25 cellular contexts compared by ENCODE assay signal in genomic region chr1:112143871-112144441, GRCh38.
DNase-seq lines count a peak whose midpoint lies in the region; ATAC-seq and TF ChIP-seq lines count a peak whose summit lies in the region.
"Had no signal": no experiment of that assay in that cellular context is flagged by ENCODE, and none has a peak within 500 bp of the region (broad histone marks: within the 10 kb centered on the region; RNA-seq: fewer than 3 reads in every experiment).

No MANE protein-coding gene starts in this region.

- H3K27me3 ChIP-seq in BLaER1 treated with 17β-estradiol and CSF1 and Interleukin-3, amounts not matched to agents 10 nM and 100 nM = no peaks in the 10 kb centered on the region
- peaks cover 9% of the 10 kb centered on the region for H3K27me3 ChIP-seq in WERI-Rb-1 (ENCODE audit: insufficient read depth, low read depth, severe bottlenecking)
- H3K27me3 ChIP-seq: ascending aorta, SJSA1, tibial nerve had no signal

- no peak overlapping the region for H3K9ac ChIP-seq in BLaER1 treated with 17β-estradiol and CSF1 and Interleukin-3, amounts not matched to agents 10 nM and 100 nM

- H3K4me1 Mint-ChIP-seq in stimulated activated naive CD8-positive, alpha-beta T cell treated with anti-CD3 and anti-CD28 coated beads, Interleukin-15, amount 100 ng/mL, for 72 hours = no peaks in the 10 kb centered on the region
- H3K4me1 Mint-ChIP-seq: activated B cell treated with CpG ODN at 0.5 μM for 24 hours; activated naive CD8-positive, alpha-beta T cell treated with anti-CD3 and anti-CD28 coated beads, Interleukin-2, amount 10 ng/mL, durations not matched to agents 7 days and 5 days; mesothelial cell of epicardium; naive thymus-derived CD8-positive, alpha-beta T cell had no signal

- peak overlapping the region in 8 of 11 experiments; percentile 48 to 89 (median 70); a peak in 13 of 22 replicates for H3K4me2 ChIP-seq in BLaER1 treated with 17β-estradiol and CSF1 and Interleukin-3, amounts not matched to agents 10 nM and 100 nM

- no peak overlapping the region for H3K27ac ChIP-seq in BLaER1 treated with 17β-estradiol and CSF1 and Interleukin-3, amounts not matched to agents 10 nM and 100 nM
- H3K27ac ChIP-seq in WERI-Rb-1 = no peak overlapping the region
- H3K27ac ChIP-seq: ascending aorta, prostate gland, SJSA1, tibial nerve had no signal

- H3K4me3 ChIP-seq in BLaER1 treated with 17β-estradiol and CSF1 and Interleukin-3, amounts not matched to agents 10 nM and 100 nM = no peak overlapping the region
- no peak overlapping the region for H3K4me3 ChIP-seq in WERI-Rb-1 (ENCODE audit: low read depth, low read length)
- H3K4me3 ChIP-seq: ascending aorta, prostate gland, SJSA1, tibial nerve had no signal

- H3K27me3 Mint-ChIP-seq in stimulated activated naive CD8-positive, alpha-beta T cell treated with anti-CD3 and anti-CD28 coated beads, Interleukin-15, amount 100 ng/mL, for 72 hours = peaks cover 33% of the 10 kb centered on the region

- H3K36me3 ChIP-seq in BLaER1 treated with 17β-estradiol and CSF1 and Interleukin-3, amounts not matched to agents 10 nM and 100 nM = no peaks in the 10 kb centered on the region
- no peaks in the 10 kb centered on the region for H3K36me3 ChIP-seq in WERI-Rb-1
- H3K36me3 ChIP-seq: ascending aorta, prostate gland, SJSA1, tibial nerve had no signal

- H3K9me3 ChIP-seq in BLaER1 treated with 17β-estradiol and CSF1 and Interleukin-3, amounts not matched to agents 10 nM and 100 nM (replicated peaks in 1 of 11) = peaks cover 2 to 14% (median 4%) of the 10 kb centered on the region in 11 experiments; a peak in 16 of 22 replicates
- no peaks in the 10 kb centered on the region for H3K9me3 ChIP-seq in WERI-Rb-1 (ENCODE audit: severe bottlenecking)
- H3K9me3 ChIP-seq: ascending aorta, Caco-2, prostate gland, SJSA1 had no signal

- H3K9me3 Mint-ChIP-seq in stimulated activated naive CD8-positive, alpha-beta T cell treated with anti-CD3 and anti-CD28 coated beads, Interleukin-15, amount 100 ng/mL, for 72 hours = peaks cover 12 to 13% of the 10 kb centered on the region in 2 donors
- H3K9me3 Mint-ChIP-seq: activated naive CD8-positive, alpha-beta T cell treated with anti-CD3 and anti-CD28 coated beads, Interleukin-2, amount 10 ng/mL, durations not matched to agents 7 days and 5 days had no signal

- no peaks in the 10 kb centered on the region for H4K20me1 ChIP-seq in BLaER1 treated with 17β-estradiol and CSF1 and Interleukin-3, amounts not matched to agents 10 nM and 100 nM

- DNase-seq in GM10266 (ENCODE audit: extremely low spot score) = peak; percentile 1
- peak; percentile 17 for DNase-seq in WERI-Rb-1
- peak; percentile 63 for DNase-seq in left lobe of liver (ENCODE audit: low spot score)
- DNase-seq in mucosa of gallbladder (ENCODE audit: low spot score) = no peak
- no peak for DNase-seq in stimulated activated naive CD8-positive, alpha-beta T cell treated with anti-CD3 and anti-CD28 coated beads, Interleukin-15, amount 100 ng/mL, for 72 hours
- DNase-seq: activated B cell treated with CpG ODN at 0.5 μM for 24 hours; activated CD4-positive, alpha-beta T cell treated with anti-CD3 and anti-CD28 coated beads, Interleukin-2, amount 50 U/mL, for 1 hour; activated gamma-delta T cell; activated naive CD8-positive, alpha-beta T cell treated with anti-CD3 and anti-CD28 coated beads, Interleukin-2, amount 10 ng/mL, durations not matched to agents 7 days and 5 days; activated T-cell treated with anti-CD3 and anti-CD28 coated beads, Interleukin-2, amount 50 U/mL, for 24 hours; Caco-2; DND-41; glutamatergic neuron; Karpas-422; naive thymus-derived CD8-positive, alpha-beta T cell; NCI-H82; stimulated activated CD4-positive, alpha-beta T cell treated with anti-CD3 and anti-CD28 coated beads, Interleukin-4, amount 100 ng/mL, for 24 hours; T1000 had no signal

- TF ChIP-seq CTCF in GM10266 (IDR thresholded peaks at IDR 0.05; ENCODE audit: control insufficient read depth, insufficient read depth, low read depth, missing control alignments) = no peak
- no peak for TF ChIP-seq CTCF in WERI-Rb-1 (IDR thresholded peaks at IDR 0.05; ENCODE audit: low read depth, low read length)

- H3K27ac Mint-ChIP-seq in stimulated activated naive CD8-positive, alpha-beta T cell treated with anti-CD3 and anti-CD28 coated beads, Interleukin-15, amount 100 ng/mL, for 72 hours = no peak overlapping the region
- H3K27ac Mint-ChIP-seq: activated B cell treated with CpG ODN at 0.5 μM for 24 hours; activated naive CD8-positive, alpha-beta T cell treated with anti-CD3 and anti-CD28 coated beads, Interleukin-2, amount 10 ng/mL, durations not matched to agents 7 days and 5 days; activated T-cell treated with anti-CD3 and anti-CD28 coated beads, Interleukin-2, amount 50 U/mL, for 24 hours; mesothelial cell of epicardium; naive thymus-derived CD8-positive, alpha-beta T cell had no signal

- peaks cover 0 to 23% (median 16%) of the 10 kb centered on the region in 10 experiments; a peak in 17 of 20 replicates for H3K4me1 ChIP-seq in BLaER1 treated with 17β-estradiol and CSF1 and Interleukin-3, amounts not matched to agents 10 nM and 100 nM
- H3K4me1 ChIP-seq: ascending aorta, Caco-2, prostate gland, SJSA1, tibial nerve had no signal

- ATAC-seq in left lobe of liver (peak; percentile 92), HG03280 (IDR thresholded peaks at IDR 0.05; ENCODE audit: unreplicated experiment) (no peak)
- no peak for ATAC-seq in stimulated activated naive CD8-positive, alpha-beta T cell treated with anti-CD3 and anti-CD28 coated beads, Interleukin-15, amount 100 ng/mL, for 72 hours
- ATAC-seq: naive thymus-derived CD8-positive, alpha-beta T cell had no signal

- no peak overlapping the region for H3K4me3 Mint-ChIP-seq in stimulated activated naive CD8-positive, alpha-beta T cell treated with anti-CD3 and anti-CD28 coated beads, Interleukin-15, amount 100 ng/mL, for 72 hours
- H3K4me3 Mint-ChIP-seq: activated B cell treated with CpG ODN at 0.5 μM for 24 hours; activated naive CD8-positive, alpha-beta T cell treated with anti-CD3 and anti-CD28 coated beads, Interleukin-2, amount 10 ng/mL, durations not matched to agents 7 days and 5 days; activated T-cell treated with anti-CD3 and anti-CD28 coated beads, Interleukin-2, amount 50 U/mL, for 24 hours; mesothelial cell of epicardium; naive thymus-derived CD8-positive, alpha-beta T cell had no signal

Comparison
In these comparisons a context has a peak if more than half of its experiments do, and no peak if none do; other contexts are left out.
1. DNase-seq: peak in GM10266 (single experiment), WERI-Rb-1 (single experiment) and left lobe of liver (single experiment); none in mucosa of gallbladder (single experiment) and stimulated activated naive CD8-positive, alpha-beta T cell treated with anti-CD3 and anti-CD28 coated beads, Interleukin-15, amount 100 ng/mL, for 72 hours (0 of 2).